22 cellular contexts compared by ENCODE assay signal in genomic region chr18:77035380-77035779, GRCh38.
DNase-seq lines count a peak whose midpoint lies in the region; ATAC-seq lines count a peak whose summit lies in the region.
"Had no signal": no experiment of that assay in that cellular context is flagged by ENCODE, and none has a peak within 500 bp of the region (broad histone marks: within the 10 kb centered on the region; RNA-seq: fewer than 3 reads in every experiment).

No MANE protein-coding gene starts in this region.

- no peaks in the 10 kb centered on the region for H3K9me3 ChIP-seq in skeletal muscle satellite cell (replicated peaks; ENCODE audit: low read length)
- H3K9me3 ChIP-seq: Caco-2 had no signal

- peaks cover 12% of the 10 kb centered on the region for H3K27me3 ChIP-seq in skeletal muscle satellite cell (ENCODE audit: control insufficient read depth, insufficient read depth, low read length)
- H3K27me3 ChIP-seq: foreskin keratinocyte had no signal

- peak overlapping the region; percentile 57 for H3K27ac Mint-ChIP-seq in activated CD4-positive, alpha-beta T cell treated with anti-CD3 and anti-CD28 coated beads, Interleukin-2, amount 10 ng/mL, durations not matched to agents 24 days and 14 days
- peak overlapping the region; percentile 42 for H3K27ac Mint-ChIP-seq in activated T-helper 17 cell treated with anti-CD3 and anti-CD28 coated beads, Interleukin-2, amount 50 U/mL, for 72 hours
- H3K27ac Mint-ChIP-seq: activated naive CD4-positive, alpha-beta T cell treated with anti-CD3 and anti-CD28 coated beads, Interleukin-2, amount 50 U/mL, for 24 hours; activated T-cell treated with anti-CD3 and anti-CD28 coated beads, Interleukin-2, amount 50 U/mL, for 72 hours; dendritic cell treated with granulocyte-macrophage colony-stimulating factor and Interleukin-4, amounts not matched to agents 40 ng/mL and 50 ng/mL, for 4 days; WTC11 had no signal

- H3K4me3 Mint-ChIP-seq in activated CD4-positive, alpha-beta T cell treated with anti-CD3 and anti-CD28 coated beads, Interleukin-2, amount 10 ng/mL, durations not matched to agents 24 days and 14 days, result no peak overlapping the region
- H3K4me3 Mint-ChIP-seq in activated T-helper 17 cell treated with anti-CD3 and anti-CD28 coated beads, Interleukin-2, amount 50 U/mL, for 72 hours, result peak overlapping the region; percentile 15
- H3K4me3 Mint-ChIP-seq: activated naive CD4-positive, alpha-beta T cell treated with anti-CD3 and anti-CD28 coated beads, Interleukin-2, amount 50 U/mL, for 24 hours; activated T-cell treated with anti-CD3 and anti-CD28 coated beads, Interleukin-2, amount 50 U/mL, for 72 hours; dendritic cell treated with granulocyte-macrophage colony-stimulating factor and Interleukin-4, amounts not matched to agents 40 ng/mL and 50 ng/mL, for 4 days; H9; WTC11 had no signal

- H3K4me1 Mint-ChIP-seq in activated CD4-positive, alpha-beta T cell treated with anti-CD3 and anti-CD28 coated beads, Interleukin-2, amount 10 ng/mL, durations not matched to agents 24 days and 14 days, result peaks cover 23% of the 10 kb centered on the region
- H3K4me1 Mint-ChIP-seq in activated T-helper 17 cell treated with anti-CD3 and anti-CD28 coated beads, Interleukin-2, amount 50 U/mL, for 72 hours, result peaks cover 34% of the 10 kb centered on the region
- H3K4me1 Mint-ChIP-seq: H9, WTC11 had no signal

- peaks cover 10% of the 10 kb centered on the region for H3K4me1 ChIP-seq in skeletal muscle satellite cell (ENCODE audit: control insufficient read depth, insufficient read depth, low read length)
- H3K4me1 ChIP-seq: Caco-2 had no signal

- H3K9ac ChIP-seq in skeletal muscle satellite cell (ENCODE audit: low read depth, low read length), result peak overlapping the region; percentile 0

- peak overlapping the region; percentile 54 for H3K4me2 ChIP-seq in skeletal muscle satellite cell (ENCODE audit: low read length)
- H3K4me2 ChIP-seq: smooth muscle cell had no signal

- no peak for DNase-seq in activated CD4-positive, alpha-beta T cell treated with anti-CD3 and anti-CD28 coated beads, Interleukin-2, amount 10 ng/mL, durations not matched to agents 24 days and 14 days
- DNase-seq in activated CD4-positive, alpha-beta T cell treated with anti-CD3 and anti-CD28 coated beads, Interleukin-2, amount 50 U/mL, for 4 hours, result no peak
- DNase-seq in globus pallidus (ENCODE audit: low spot score), result peak; percentile 54
- DNase-seq in HCEC 1CT, result no peak
- no peak for DNase-seq in GF-D8 (lab: John Stamatoyannopoulos, UW)
- no peak for DNase-seq in retina
- DNase-seq: 8988T; activated CD8-positive, alpha-beta memory T cell treated with anti-CD3 and anti-CD28 coated beads for 24 hours; activated T-cell treated with anti-CD3 and anti-CD28 coated beads, Interleukin-2, amount 50 U/mL, for 72 hours; Caco-2; foreskin keratinocyte; H9; midbrain; NCI-H1105 treated with DMSO at 0.1 percent for 48 hours; NCI-H2081 treated with DMSO at 0.1 percent for 48 hours had no signal

- no peaks in the 10 kb centered on the region for H3K27me3 Mint-ChIP-seq in activated CD4-positive, alpha-beta T cell treated with anti-CD3 and anti-CD28 coated beads, Interleukin-2, amount 10 ng/mL, durations not matched to agents 24 days and 14 days
- H3K27me3 Mint-ChIP-seq in activated T-helper 17 cell treated with anti-CD3 and anti-CD28 coated beads, Interleukin-2, amount 50 U/mL, for 72 hours, result no peaks in the 10 kb centered on the region
- H3K27me3 Mint-ChIP-seq: activated naive CD4-positive, alpha-beta T cell treated with anti-CD3 and anti-CD28 coated beads, Interleukin-2, amount 50 U/mL, for 24 hours; dendritic cell treated with granulocyte-macrophage colony-stimulating factor and Interleukin-4, amounts not matched to agents 40 ng/mL and 50 ng/mL, for 4 days had no signal

- H3K9me3 Mint-ChIP-seq in activated CD4-positive, alpha-beta T cell treated with anti-CD3 and anti-CD28 coated beads, Interleukin-2, amount 10 ng/mL, durations not matched to agents 24 days and 14 days, result no peaks in the 10 kb centered on the region
- no peaks in the 10 kb centered on the region for H3K9me3 Mint-ChIP-seq in activated T-helper 17 cell treated with anti-CD3 and anti-CD28 coated beads, Interleukin-2, amount 50 U/mL, for 72 hours
- H3K9me3 Mint-ChIP-seq: activated naive CD4-positive, alpha-beta T cell treated with anti-CD3 and anti-CD28 coated beads, Interleukin-2, amount 50 U/mL, for 24 hours; activated T-cell treated with anti-CD3 and anti-CD28 coated beads, Interleukin-2, amount 50 U/mL, for 72 hours; dendritic cell treated with granulocyte-macrophage colony-stimulating factor and Interleukin-4, amounts not matched to agents 40 ng/mL and 50 ng/mL, for 4 days; H9 had no signal

- H3K36me3 ChIP-seq in skeletal muscle satellite cell (ENCODE audit: insufficient read depth, low read length), result no peaks in the 10 kb centered on the region

- no peak overlapping the region for H3K4me3 ChIP-seq in skeletal muscle satellite cell (ENCODE audit: low read length)
- H3K4me3 ChIP-seq: smooth muscle cell had no signal

- no peak for ATAC-seq in activated T-helper 17 cell treated with anti-CD3 and anti-CD28 coated beads, Interleukin-2, amount 50 U/mL, for 72 hours (replicated peaks)
- ATAC-seq: foreskin keratinocyte, SK-N-SH treated with all-trans-retinoic acid at 6 μM for 48 hours, WTC11 had no signal

- peaks cover 32% of the 10 kb centered on the region for H3K36me3 Mint-ChIP-seq in activated CD4-positive, alpha-beta T cell treated with anti-CD3 and anti-CD28 coated beads, Interleukin-2, amount 10 ng/mL, durations not matched to agents 24 days and 14 days (ENCODE audit: low read depth)
- peaks cover 40% of the 10 kb centered on the region for H3K36me3 Mint-ChIP-seq in activated T-helper 17 cell treated with anti-CD3 and anti-CD28 coated beads, Interleukin-2, amount 50 U/mL, for 72 hours (ENCODE audit: low read depth)

- intact Hi-C loops in activated CD4-positive, alpha-beta T cell treated with anti-CD3 and anti-CD28 coated beads, Interleukin-2, amount 10 ng/mL, durations not matched to agents 24 days and 14 days (cut with micrococcal nuclease), result no loop called here
